Comparison of ENCODE assay signal across 15 cellular contexts in the genomic region with DNA sequence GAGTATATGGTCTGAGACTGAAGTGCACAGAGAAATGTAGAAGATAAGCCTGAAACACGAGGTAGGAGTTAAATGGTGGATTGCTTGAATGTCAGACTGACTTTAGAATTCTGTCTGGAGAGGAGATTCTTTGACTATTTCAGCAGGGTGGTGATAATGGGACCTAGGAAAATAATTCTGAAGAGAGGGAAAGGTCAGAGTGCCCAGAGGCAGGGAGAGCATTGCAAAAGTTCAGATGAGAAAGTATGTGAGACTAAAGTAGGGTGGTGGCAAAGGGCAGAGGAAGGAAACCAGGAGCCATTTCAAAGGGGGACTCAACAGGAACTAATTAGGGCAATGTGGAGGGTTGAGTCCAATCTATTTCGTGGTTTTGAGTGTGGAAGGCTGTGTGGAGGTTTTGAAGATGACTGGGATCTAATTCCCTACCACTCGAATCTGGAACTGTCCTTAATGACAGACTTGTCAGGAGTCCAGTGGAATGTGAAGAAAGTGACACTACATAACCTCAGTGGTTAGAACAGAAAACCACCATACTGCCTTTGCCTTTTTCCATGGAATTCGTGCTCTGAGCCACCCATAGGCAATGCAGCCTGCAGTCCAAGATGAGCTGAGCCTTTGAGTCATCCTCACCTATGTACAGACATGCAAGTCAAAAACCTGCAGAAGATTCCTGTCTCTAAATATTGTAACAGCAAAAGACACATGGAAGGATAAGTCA. TPM values are rescaled to one million over a fixed set of nuclear protein-coding genes. Genes with fewer than 3 reads are reported as not detected.
DNase-seq lines count a peak whose midpoint lies in the region; ATAC-seq, FAIRE-seq and TF ChIP-seq lines count a peak whose summit lies in the region.
"Had no signal": no experiment of that assay in that cellular context is flagged by ENCODE, and none has a peak within 500 bp of the region (broad histone marks: within the 10 kb centered on the region; RNA-seq: fewer than 3 reads in every experiment).

No MANE protein-coding gene starts in this region.

- RAD21 ChIA-PET in GM12878 (lab: Charles Lee; ENCODE audit: unreplicated experiment): no interaction called here

- peaks cover 14% of the 10 kb centered on the region for H3F3A ChIP-seq in smooth muscle cell (ENCODE audit: low read depth)

- no peak for FAIRE-seq in GM12878 (lab: Jason Lieb, UNC)

- H3K4me3 Mint-ChIP-seq in CD4-positive, CD25-positive, alpha-beta regulatory T cell: no peak overlapping the region

- H3K27me3 Mint-ChIP-seq in CD4-positive, CD25-positive, alpha-beta regulatory T cell: no peaks in the 10 kb centered on the region

- intact Hi-C loops in GM12878 (cut with micrococcal nuclease; ENCODE audit: unreplicated experiment) (loop anchor here (5.0 kb wide), 1 partner anchor 235 kb away; no protein-coding TSS in a partner anchor), cardiac septum (cut with DNase I) (no loop called here)

- peaks cover 45% of the 10 kb centered on the region for H3K36me3 ChIP-seq in CD4-positive, CD25-positive, alpha-beta regulatory T cell (ENCODE audit: control insufficient read depth, insufficient read depth, low read length)
- H3K36me3 ChIP-seq in GM12878 (ENCODE audit: control insufficient read depth in 2 of 2, insufficient read depth in 2 of 2, low read length in 1 of 2) (peaks cover 7 to 31% of the 10 kb centered on the region in 2 experiments), smooth muscle cell (ENCODE audit: low read depth) (peaks cover 4% of the 10 kb centered on the region)

- no peak for TF ChIP-seq RAD21 in GM12878 (IDR thresholded peaks at IDR 0.05; ENCODE audit: insufficient read depth, low read depth, low read length)

- no peak overlapping the region for H3K4me2 ChIP-seq in GM12878 (ENCODE audit: control insufficient read depth, insufficient read depth)
- H3K4me2 ChIP-seq in smooth muscle cell: no peak overlapping the region

- H3K4me1 Mint-ChIP-seq in CD4-positive, CD25-positive, alpha-beta regulatory T cell: peaks cover 17 to 32% (median 24%) of the 10 kb centered on the region in 4 donors

- CTCF ChIA-PET in GM12878 (lab: Yijun Ruan, JAX): interaction anchor here (0.9 to 1.6 kb wide), 3 partner anchors 10 to 236 kb away, joined by 4 to 9 read pairs (median 4); partner anchors contain the start of gene CPOX

- TF ChIP-seq POLR2A in GM12878 (IDR thresholded peaks at IDR 0.05; ENCODE audit: low read depth, low read length): no peak

- no peak overlapping the region for H3K27ac ChIP-seq in CD4-positive, CD25-positive, alpha-beta regulatory T cell (ENCODE audit: insufficient read depth, low read length, poor library complexity, severe bottlenecking)
- H3K27ac ChIP-seq in GM12878 (ENCODE audit: control insufficient read depth, insufficient read depth) (no peak overlapping the region), smooth muscle cell (ENCODE audit: low read depth) (no peak overlapping the region)
- H3K27ac ChIP-seq: psoas muscle, transverse colon had no signal

- H3K79me2 ChIP-seq in GM12878 (ENCODE audit: control insufficient read depth, insufficient read depth, low read length) (peaks cover 24% of the 10 kb centered on the region), smooth muscle cell (ENCODE audit: low read depth) (peaks cover under 1% of the 10 kb centered on the region)

- SMC1A ChIA-PET in GM12878 (lab: Charles Lee; ENCODE audit: uncharacterized antibody, unreplicated experiment): interaction anchor here (1.0 kb wide), 1 partner anchor 15 kb away, joined by 3 read pairs; no protein-coding TSS in a partner anchor

- H3K27ac Mint-ChIP-seq in CD4-positive, CD25-positive, alpha-beta regulatory T cell: peak overlapping the region; percentile 2 to 48 (median 17)

- DNase-seq in CD4-positive, CD25-positive, alpha-beta regulatory T cell: no peak
- DNase-seq in HT1080 (ENCODE audit: low read depth): peak; percentile 61
- no peak for DNase-seq in GM12878 (ENCODE audit: low read depth, low spot score)
- DNase-seq in left lobe of liver (ENCODE audit: low spot score): no peak
- no peak for DNase-seq in smooth muscle cell (lab: John Stamatoyannopoulos, UW; ENCODE audit: unreplicated experiment)
- DNase-seq in cardiac septum (ENCODE audit: low spot score): no peak
- DNase-seq in LoVo (ENCODE audit: low spot score): no peak
- DNase-seq in HPDE6-E6E7 (ENCODE audit: extremely low spot score): no peak
- DNase-seq: activated effector memory CD4-positive, alpha-beta T cell treated with Interleukin-2 at 50 U/mL for 16 hours; hippocampal formation; NCI-H510A treated with DMSO at 0.1 percent for 48 hours; psoas muscle; SHP77; transverse colon had no signal

- WGBS in GM12878 (ENCODE audit: insufficient coverage, insufficient replicate concordance, low lambda C conversion rate, missing lambda C conversion rate): 69% methylated on average over 4 of the region's 4 CpGs
- WGBS in smooth muscle cell (ENCODE audit: low lambda C conversion rate): 56% methylated on average over 4 of the region's 4 CpGs

- POLR2A ChIA-PET in GM12878 (lab: Charles Lee): no interaction called here

- in situ Hi-C loops in GM12878 (cut with MboI): no loop called here

- H3K9me3 Mint-ChIP-seq in CD4-positive, CD25-positive, alpha-beta regulatory T cell: peaks cover 0 to 1% (median 0%) of the 10 kb centered on the region in 7 donors

- H3K9ac ChIP-seq in GM12878 (ENCODE audit: control insufficient read depth, insufficient read depth, low read length): no peak overlapping the region
- no peak overlapping the region for H3K9ac ChIP-seq in smooth muscle cell (ENCODE audit: low read depth)

- H3K36me3 Mint-ChIP-seq in CD4-positive, CD25-positive, alpha-beta regulatory T cell: peaks cover 40% of the 10 kb centered on the region

- no peaks in the 10 kb centered on the region for H4K20me1 ChIP-seq in GM12878 (ENCODE audit: control insufficient read depth, insufficient read depth)
- H4K20me1 ChIP-seq in smooth muscle cell (ENCODE audit: low read depth): peaks cover 5% of the 10 kb centered on the region

- H3K4me1 ChIP-seq in CD4-positive, CD25-positive, alpha-beta regulatory T cell (ENCODE audit: control insufficient read depth, insufficient read depth, low read length, poor library complexity, severe bottlenecking): peaks cover 10% of the 10 kb centered on the region
- H3K4me1 ChIP-seq in GM12878 (ENCODE audit: control insufficient read depth, insufficient read depth, low read length) (peaks cover 9% of the 10 kb centered on the region), smooth muscle cell (ENCODE audit: low read depth) (no peaks in the 10 kb centered on the region)
- H3K4me1 ChIP-seq: psoas muscle, transverse colon had no signal

- no peak overlapping the region for H3K4me3 ChIP-seq in CD4-positive, CD25-positive, alpha-beta regulatory T cell (ENCODE audit: low read depth, low read length)
- H3K4me3 ChIP-seq in GM12878 (no peak overlapping the region), smooth muscle cell (no peak overlapping the region)
- H3K4me3 ChIP-seq: psoas muscle, transverse colon had no signal

- BruUV-seq in GM12878 (replicated peaks; lab: Mats Ljungman, UMichigan): no TSS peak

- TF ChIP-seq CTCF in GM12878 (IDR thresholded peaks at IDR 0.05 in 2 of 3, conservative IDR thresholded peaks at IDR 0.05 in 1 of 3; ENCODE audit: control insufficient read depth in 2 of 3, extremely low read depth in 1 of 3, insufficient read depth in 1 of 3, low read depth in 3 of 3, low read length in 3 of 3) (no peak), smooth muscle cell (IDR thresholded peaks at IDR 0.05; ENCODE audit: borderline replicate concordance, insufficient read depth, poor library complexity, severe bottlenecking) (no peak)

- no peaks in the 10 kb centered on the region for H3K9me3 ChIP-seq in CD4-positive, CD25-positive, alpha-beta regulatory T cell (ENCODE audit: control insufficient read depth in 2 of 2, low read length in 2 of 2)
- H3K9me3 ChIP-seq in GM12878 (replicated peaks; ENCODE audit: control insufficient read depth, insufficient read depth, low read length): no peaks in the 10 kb centered on the region; the same call in 1 of the 3 replicates
- no peaks in the 10 kb centered on the region for H3K9me3 ChIP-seq in smooth muscle cell (replicated peaks; ENCODE audit: low read depth)
- H3K9me3 ChIP-seq: psoas muscle, transverse colon had no signal

- no peaks in the 10 kb centered on the region for H3K27me3 ChIP-seq in CD4-positive, CD25-positive, alpha-beta regulatory T cell (ENCODE audit: control insufficient read depth, insufficient read depth, low read length)
- H3K27me3 ChIP-seq in GM12878 (replicated peaks in 1 of 2; ENCODE audit: control insufficient read depth in 2 of 2, insufficient read depth in 2 of 2, low read length in 1 of 2): no peaks in the 10 kb centered on the region
- H3K27me3 ChIP-seq in smooth muscle cell (ENCODE audit: low read depth): no peaks in the 10 kb centered on the region
- H3K27me3 ChIP-seq: transverse colon had no signal

- H2AFZ ChIP-seq in GM12878 (ENCODE audit: control insufficient read depth, low read depth, low read length) (no peak overlapping the region), smooth muscle cell (ENCODE audit: low read depth) (no peak overlapping the region)

- TF ChIP-seq EP300 in GM12878 (IDR thresholded peaks at IDR 0.05; ENCODE audit: borderline replicate concordance in 1 of 2, control insufficient read depth in 1 of 2, low read depth in 2 of 2, low read length in 2 of 2): no peak

- no peak for ATAC-seq in CD4-positive, CD25-positive, alpha-beta regulatory T cell (ENCODE audit: low read depth in 2 of 2)
- ATAC-seq in GM12878: no peak
- ATAC-seq in left lobe of liver: peak; percentile 26
- ATAC-seq: psoas muscle had no signal

RNA-seq across cellular contexts. Expression of gene CPOX, which starts 16.1 kb away (rescaled TPM):
- total RNA-seq in CD4-positive, CD25-positive, alpha-beta regulatory T cell: 22.8 TPM
- polyA plus RNA-seq in CD4-positive, CD25-positive, alpha-beta regulatory T cell: 1 to 10 TPM; 7.1 to 9.5 (median 7.2) TPM
- 35.4 and 50.0 TPM in 2 replicates for total RNA-seq in HT1080 (2014; rRNA removed; shearing (Covaris generic))
- 31.9 and 33.6 TPM in 2 replicates for polyA plus RNA-seq in HT1080 (2015; cell fraction: cytosol; rRNA removed)
- polyA plus RNA-seq in HT1080 (2015; cell fraction: nucleus; rRNA removed): 44.2 and 44.9 TPM in 2 replicates
- total RNA-seq in GM12878 (2013; cell fraction: nucleolus; rRNA removed): 67.1 and 69.2 TPM in 2 replicates
- total RNA-seq in GM12878 (2014; rRNA removed): 71.8 and 75.9 TPM in 2 replicates
- total RNA-seq in GM12878 (2014; rRNA removed; fragmentation: Illumina TruSeq; extraction: Trizol): 51.0 and 53.2 TPM in 2 replicates
- 69.4 and 72.6 TPM in 2 replicates for total RNA-seq in GM12878 (2021)
- 31.0 TPM for polyA plus RNA-seq in GM12878 (2011; ENCODE audit: low read depth)
- 65.8 and 67.0 TPM in 2 replicates for polyA plus RNA-seq in GM12878 (2011; rRNA removed)
- 37.8 and 41.4 TPM in 2 replicates for polyA plus RNA-seq in GM12878 (2011; cell fraction: cytosol; rRNA removed)
- 79.0 and 107 TPM in 2 replicates for polyA plus RNA-seq in GM12878 (2011; cell fraction: nucleus; rRNA removed)
- 44.9 and 69.6 TPM in 2 replicates for polyA plus RNA-seq in GM12878 (2012)
- polyA plus RNA-seq in GM12878 (2014; fragmentation: Illumina TruSeq; extraction: Trizol): 61.8 and 63.7 TPM in 2 replicates
- 10 to 100 TPM; 40.7 to 45.8 TPM for polyA plus RNA-seq in GM12878 (2014; fragmentation: Nextera tagmentation; extraction: Ambion mirVana)
- 66.4 and 78.0 TPM in 2 replicates for polyA plus RNA-seq in GM12878 (2014; rRNA removed)
- polyA plus RNA-seq in GM12878 (2016; fragmentation: Nextera tagmentation; extraction: Ambion mirVana): 10 to 100 TPM; 63.3 to 67.6 TPM
- polyA minus RNA-seq in GM12878 (2011; rRNA and poly(A)+ RNA removed): 31.7 and 38.3 TPM in 2 replicates
- 13.1 and 19.1 TPM in 2 replicates for polyA minus RNA-seq in GM12878 (2011; cell fraction: cytosol; rRNA and poly(A)+ RNA removed)
- polyA minus RNA-seq in GM12878 (2011; cell fraction: nucleus; rRNA and poly(A)+ RNA removed): 23.1 and 39.6 TPM in 2 replicates
- 34.1 TPM for total RNA-seq in left lobe of liver
- total RNA-seq in smooth muscle cell: 42.8 and 44.8 TPM in 2 replicates
- 19.3 and 25.8 TPM in 2 replicates for polyA plus RNA-seq in smooth muscle cell
- 10.3 TPM for total RNA-seq in cardiac septum

RNA-seq across cellular contexts. Expression of gene GPR15, which starts 45.6 kb away (rescaled TPM):
- 5.7 TPM for total RNA-seq in CD4-positive, CD25-positive, alpha-beta regulatory T cell
- polyA plus RNA-seq in CD4-positive, CD25-positive, alpha-beta regulatory T cell: 10 to 100 TPM in 2 of 4 donors, 1 to 10 TPM in 2; 8.6 to 72.4 (median 9.8) TPM
- not detected in 2 replicates for total RNA-seq in HT1080 (2014; rRNA removed; shearing (Covaris generic))
- polyA plus RNA-seq in HT1080 (2015; cell fraction: cytosol; rRNA removed): not detected in 2 replicates
- polyA plus RNA-seq in HT1080 (2015; cell fraction: nucleus; rRNA removed): not detected in 2 replicates
- 136 and 143 TPM in 2 replicates for total RNA-seq in GM12878 (2013; cell fraction: nucleolus; rRNA removed)
- 150 and 170 TPM in 2 replicates for total RNA-seq in GM12878 (2014; rRNA removed)
- total RNA-seq in GM12878 (2014; rRNA removed; fragmentation: Illumina TruSeq; extraction: Trizol): 118 and 119 TPM in 2 replicates
- total RNA-seq in GM12878 (2021): 105 TPM in 2 replicates
- polyA plus RNA-seq in GM12878 (2011; ENCODE audit: low read depth): 81.6 TPM
- 68.3 and 87.9 TPM in 2 replicates for polyA plus RNA-seq in GM12878 (2011; rRNA removed)
- 77.7 and 84.8 TPM in 2 replicates for polyA plus RNA-seq in GM12878 (2011; cell fraction: cytosol; rRNA removed)
- polyA plus RNA-seq in GM12878 (2011; cell fraction: nucleus; rRNA removed): 59.0 and 81.9 TPM in 2 replicates
- 69.4 and 117 TPM in 2 replicates for polyA plus RNA-seq in GM12878 (2012)
- polyA plus RNA-seq in GM12878 (2014; fragmentation: Illumina TruSeq; extraction: Trizol): 113 and 116 TPM in 2 replicates
- 100 to 1,000 TPM in 1 of 2 experiments, 10 to 100 TPM in 1; 70.7 to 145 TPM for polyA plus RNA-seq in GM12878 (2014; fragmentation: Nextera tagmentation; extraction: Ambion mirVana)
- polyA plus RNA-seq in GM12878 (2014; rRNA removed): 82.7 and 83.9 TPM in 2 replicates
- 100 to 1,000 TPM; 146 to 150 TPM for polyA plus RNA-seq in GM12878 (2016; fragmentation: Nextera tagmentation; extraction: Ambion mirVana)
- polyA minus RNA-seq in GM12878 (2011; rRNA and poly(A)+ RNA removed): 142 and 145 TPM in 2 replicates
- 29.7 and 31.3 TPM in 2 replicates for polyA minus RNA-seq in GM12878 (2011; cell fraction: cytosol; rRNA and poly(A)+ RNA removed)
- 79.2 and 93.9 TPM in 2 replicates for polyA minus RNA-seq in GM12878 (2011; cell fraction: nucleus; rRNA and poly(A)+ RNA removed)
- total RNA-seq in left lobe of liver: not detected
- total RNA-seq in smooth muscle cell: not detected in 2 replicates
- polyA plus RNA-seq in smooth muscle cell: not detected in 2 replicates
- total RNA-seq in cardiac septum: not detected
- total RNA-seq: mesenteric fat pad, psoas muscle had no signal
- polyA plus RNA-seq: psoas muscle had no signal

RNA-seq across cellular contexts. Expression of gene CLDND1, which starts 54.6 kb away (rescaled TPM):
- total RNA-seq in CD4-positive, CD25-positive, alpha-beta regulatory T cell: 266 TPM
- 100 to 1,000 TPM; 193 to 320 (median 249) TPM for polyA plus RNA-seq in CD4-positive, CD25-positive, alpha-beta regulatory T cell
- 43.4 and 74.0 TPM in 2 replicates for total RNA-seq in HT1080 (2014; rRNA removed; shearing (Covaris generic))
- polyA plus RNA-seq in HT1080 (2015; cell fraction: cytosol; rRNA removed): 115 and 120 TPM in 2 replicates
- polyA plus RNA-seq in HT1080 (2015; cell fraction: nucleus; rRNA removed): 199 and 202 TPM in 2 replicates
- 296 and 302 TPM in 2 replicates for total RNA-seq in GM12878 (2013; cell fraction: nucleolus; rRNA removed)
- total RNA-seq in GM12878 (2014; rRNA removed) (123 and 164 TPM in 2 replicates), GM12878 (2014; rRNA removed; fragmentation: Illumina TruSeq; extraction: Trizol) (97.8 and 101 TPM in 2 replicates), GM12878 (2021) (124 and 130 TPM in 2 replicates), left lobe of liver (34.8 TPM), smooth muscle cell (161 and 179 TPM in 2 replicates), cardiac septum (80.8 TPM)
- polyA plus RNA-seq in GM12878 (2011; ENCODE audit: low read depth): 100 TPM
- polyA plus RNA-seq in GM12878 (2011; rRNA removed) (225 and 259 TPM in 2 replicates), GM12878 (2014; fragmentation: Illumina TruSeq; extraction: Trizol) (173 and 232 TPM in 2 replicates), GM12878 (2014; fragmentation: Nextera tagmentation; extraction: Ambion mirVana) (100 to 1,000 TPM; 150 to 163 TPM), GM12878 (2014; rRNA removed) (144 and 154 TPM in 2 replicates), GM12878 (2016; fragmentation: Nextera tagmentation; extraction: Ambion mirVana) (100 to 1,000 TPM; 144 to 154 TPM), smooth muscle cell (99.9 and 111 TPM in 2 replicates)
- 110 and 197 TPM in 2 replicates for polyA plus RNA-seq in GM12878 (2011; cell fraction: cytosol; rRNA removed)
- 273 and 287 TPM in 2 replicates for polyA plus RNA-seq in GM12878 (2011; cell fraction: nucleus; rRNA removed)
- 130 and 134 TPM in 2 replicates for polyA plus RNA-seq in GM12878 (2012)
- 210 and 247 TPM in 2 replicates for polyA minus RNA-seq in GM12878 (2011; rRNA and poly(A)+ RNA removed)
- polyA minus RNA-seq in GM12878 (2011; cell fraction: cytosol; rRNA and poly(A)+ RNA removed): 72.8 and 86.1 TPM in 2 replicates
- polyA minus RNA-seq in GM12878 (2011; cell fraction: nucleus; rRNA and poly(A)+ RNA removed): 149 and 181 TPM in 2 replicates

Comparison
In these comparisons a context has a peak if more than half of its experiments do, and no peak if none do; other contexts are left out.
1. RNA of gene GPR15, which starts 45.6 kb away (total RNA-seq): 105 to 170 TPM in GM12878; 5.7 TPM in CD4-positive, CD25-positive, alpha-beta regulatory T cell (single experiment), not detected in left lobe of liver (single experiment), not detected in HT1080, not detected in smooth muscle cell and not detected in cardiac septum (single experiment); every median in the first group is over 10 times any median in the second.